In the genomic region with DNA sequence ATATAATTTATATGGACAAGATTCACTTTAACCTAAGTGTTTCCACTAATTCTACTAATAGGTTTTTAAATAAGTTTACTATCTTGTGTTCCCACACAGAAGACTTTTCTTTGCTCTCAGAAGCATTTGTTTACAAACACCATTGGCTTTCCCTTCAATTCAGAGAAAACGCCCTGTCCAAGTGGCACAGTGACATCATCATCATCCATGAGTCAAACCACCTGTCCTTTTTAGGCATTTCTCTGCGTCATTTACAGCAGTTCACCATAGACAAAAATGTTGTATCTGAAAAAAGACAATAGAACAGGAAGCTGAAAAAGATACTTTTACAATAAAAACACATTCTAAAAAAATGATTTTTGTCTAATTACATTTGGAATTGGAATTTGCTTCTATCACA, we compare ENCODE assay signal across 25 cellular contexts. TPM values are rescaled to one million over a fixed set of nuclear protein-coding genes. Genes with fewer than 3 reads are reported as not detected.
DNase-seq lines count a peak whose midpoint lies in the region; ATAC-seq and TF ChIP-seq lines count a peak whose summit lies in the region.
"Had no signal": no experiment of that assay in that cellular context is flagged by ENCODE, and none has a peak within 500 bp of the region (broad histone marks: within the 10 kb centered on the region; RNA-seq: fewer than 3 reads in every experiment).

No MANE protein-coding gene starts in this region.

- no peak overlapping the region for H3K4me3 ChIP-seq in PC-3 (ENCODE audit: low read length)
- H3K4me3 ChIP-seq in epithelial cell of esophagus (ENCODE audit: low read length), result no peak overlapping the region
- H3K4me3 ChIP-seq: BLaER1 had no signal

- H3K27ac ChIP-seq in PC-3 (ENCODE audit: low read length), result no peak overlapping the region
- H3K27ac ChIP-seq: BLaER1, HL-60, KMS-11 had no signal

- no peaks in the 10 kb centered on the region for H3K9me3 ChIP-seq in PC-3 (ENCODE audit: low read length)
- H3K9me3 ChIP-seq: BLaER1 had no signal

- no peak for ATAC-seq in PC-3
- ATAC-seq: Right ventricle myocardium inferior had no signal

- H3K9me2 ChIP-seq in PC-3 (replicated peaks; ENCODE audit: low read length), result no peaks in the 10 kb centered on the region

- no peaks in the 10 kb centered on the region for H4K20me1 ChIP-seq in PC-3 (ENCODE audit: low read length)
- H4K20me1 ChIP-seq: BLaER1 had no signal

- peaks cover 21% of the 10 kb centered on the region for H3K4me1 ChIP-seq in PC-3 (ENCODE audit: insufficient read depth, low read length)
- H3K4me1 ChIP-seq: BLaER1 had no signal

- H3K27me3 ChIP-seq in PC-3 (ENCODE audit: low read length), result no peaks in the 10 kb centered on the region
- H3K27me3 ChIP-seq: BLaER1 had no signal

- no peaks in the 10 kb centered on the region for H3K36me3 ChIP-seq in PC-3 (ENCODE audit: low read depth, low read length)

- POLR2A ChIA-PET in PC-3 (lab: Charles Lee; ENCODE audit: unreplicated experiment), result no interaction called here

- H2AFZ ChIP-seq in PC-3 (ENCODE audit: low read length), result no peak overlapping the region

- intact Hi-C loops in PC-3 (cut with micrococcal nuclease), result no loop called here

- no peaks in the 10 kb centered on the region for H3K79me2 ChIP-seq in PC-3 (ENCODE audit: low read length)

- TSS peak; percentile 36 for BruUV-seq in PC-3 (replicated peaks; lab: Mats Ljungman, UMichigan)

- TF ChIP-seq CTCF in PC-3 (conservative IDR thresholded peaks at IDR 0.05; ENCODE audit: low read depth, low read length), result no peak
- TF ChIP-seq CTCF in epithelial cell of esophagus (IDR thresholded peaks at IDR 0.05; ENCODE audit: insufficient read depth, low read depth, low read length, missing control alignments), result no peak

- CTCF ChIA-PET in PC-3 (lab: Charles Lee), result no interaction called here

- peaks cover 3% of the 10 kb centered on the region for H3F3A ChIP-seq in PC-3 (ENCODE audit: low read length, unreplicated experiment)

- peak; percentile 3 for DNase-seq in DMS53 treated with DMSO at 0.1 percent for 48 hours (lab: John Stamatoyannopoulos, UW; ENCODE audit: unreplicated experiment)
- no peak for DNase-seq in PC-3
- DNase-seq in epithelial cell of esophagus (ENCODE audit: low read depth), result peak; percentile 30
- DNase-seq in myocyte (ENCODE audit: low read depth), result peak; percentile 57
- no peak for DNase-seq in activated CD8-positive, alpha-beta memory T cell treated with anti-CD3 and anti-CD28 coated beads for 24 hours
- no peak for DNase-seq in DMS79 treated with DMSO at 0.1 percent for 48 hours (lab: John Stamatoyannopoulos, UW)
- DNase-seq in hippocampal formation (lab: John Stamatoyannopoulos, UW), result no peak
- no peak for DNase-seq in NCI-H526 (lab: John Stamatoyannopoulos, UW)
- DNase-seq: ACHN; CD4-positive, alpha-beta T cell; DMS153; EL; H7; HFFc6; NCI-H1417; NCI-H1694 treated with DMSO at 0.1 percent for 48 hours; NCI-H2081 treated with DMSO at 0.1 percent for 48 hours; NCI-H2171 treated with DMSO at 0.1 percent for 48 hours; NCI-H524 treated with DMSO at 0.1 percent for 48 hours had no signal

- H3K9ac ChIP-seq in PC-3 (ENCODE audit: low read length), result no peak overlapping the region
- H3K9ac ChIP-seq: BLaER1, KMS-11 had no signal

- H3K4me2 ChIP-seq in PC-3 (ENCODE audit: low read length), result no peak overlapping the region
- H3K4me2 ChIP-seq: BLaER1, KMS-11 had no signal

RNA-seq across cellular contexts. Expression of a gene that starts 9.3 kb away (rescaled TPM):
- total RNA-seq in PC-3 (2014; rRNA removed) (1.8 TPM in 1 of 2 replicates, not detected in the other), myocyte (not detected in 2 replicates)
- polyA plus RNA-seq in myocyte (2012), result not detected
- total RNA-seq: H7, OCI-LY7, Right ventricle myocardium inferior, SK-MEL-5 had no signal

Comparison
In these comparisons a context has a peak if more than half of its experiments do, and no peak if none do; other contexts are left out.
1. DNase-seq: peak in DMS53 treated with DMSO at 0.1 percent for 48 hours (single experiment), epithelial cell of esophagus (single experiment) and myocyte (single experiment); none in PC-3 (single experiment), activated CD8-positive, alpha-beta memory T cell treated with anti-CD3 and anti-CD28 coated beads for 24 hours (single experiment), DMS79 treated with DMSO at 0.1 percent for 48 hours (single experiment), hippocampal formation (0 of 2) and NCI-H526 (0 of 2).